26 cellular contexts compared by ENCODE assay signal in genomic region chr20:16684416-16684815, GRCh38.
"Had no signal": no experiment of that assay in that cellular context is flagged by ENCODE, and none has a peak within 500 bp of the region (broad histone marks: within the 10 kb centered on the region; RNA-seq: fewer than 3 reads in every experiment).

No MANE protein-coding gene starts in this region.

- H3K9me3 ChIP-seq: stomach, suprapubic skin, testis, thoracic aorta, thyroid gland, tibial artery, tibial nerve, transverse colon, upper lobe of left lung, upper lobe of right lung, uterus, vagina had no signal

- DNase-seq: stimulated activated CD4-positive, alpha-beta T cell treated with anti-CD3 and anti-CD28 coated beads, Interleukin-2, amount 100 ng/mL, for 48 hours; stimulated activated CD4-positive, alpha-beta T cell treated with anti-CD3 and anti-CD28 coated beads, Interleukin-4, amount 100 ng/mL, for 1 hour; stimulated activated CD4-positive, alpha-beta T cell treated with anti-CD3 and anti-CD28 coated beads, Interleukin-4, amount 100 ng/mL, for 24 hours; stimulated activated CD4-positive, alpha-beta T cell treated with anti-CD3 and anti-CD28 coated beads, Interleukin-4, amount 100 ng/mL, for 4 hours; stimulated activated CD8-positive, alpha-beta memory T cell treated with anti-CD3 and anti-CD28 coated beads, Interleukin-4, amount 100 ng/mL, for 48 hours; stimulated activated naive B cell treated with anti-CD40 and anti-IgM and Interleukin-4, amounts not matched to agents 10 μg/mL and 1 μg/mL and 100 μg/mL, for 72 hours; stimulated activated naive CD4-positive, alpha-beta T cell; stimulated activated naive CD4-positive, alpha-beta T cell treated with Interleukin-2 at 50 U/mL for 16 hours; stimulated activated naive CD8-positive, alpha-beta T cell treated with anti-CD3 and anti-CD28 coated beads, Interleukin-15, amount 100 ng/mL, for 72 hours; stimulated activated naive CD8-positive, alpha-beta T cell treated with anti-CD3 and anti-CD28 coated beads, Interleukin-15, Interleukin-2, amounts not matched to agents 100 U/mL and 50 U/mL, for 24 hours; stomach; substantia nigra; testis; thyroid gland; tibial artery; transverse colon; trophoblast cell; upper lobe of left lung; upper lobe of right lung; uterus had no signal

- H3K4me3 ChIP-seq: stomach, suprapubic skin, testis, thoracic aorta, thyroid gland, tibial artery, tibial nerve, transverse colon, upper lobe of left lung, upper lobe of right lung, uterus, vagina had no signal

- H3K36me3 ChIP-seq: stomach, suprapubic skin, thoracic aorta, thyroid gland, tibial artery, tibial nerve, transverse colon, upper lobe of left lung, upper lobe of right lung, uterus, vagina had no signal

- H3K4me1 ChIP-seq: stomach, suprapubic skin, testis, thyroid gland, tibial artery, tibial nerve, transverse colon, upper lobe of left lung, upper lobe of right lung, uterus, vagina had no signal

- H3K27ac ChIP-seq: stomach, suprapubic skin, testis, thoracic aorta, thyroid gland, tibial artery, tibial nerve, transverse colon, upper lobe of left lung, upper lobe of right lung, uterus, vagina had no signal

- ATAC-seq: stimulated activated effector memory CD8-positive, alpha-beta T cell treated with anti-CD3 and anti-CD28 coated beads, Interleukin-12 subunit alpha, Interleukin-12 subunit beta, amount 100 ng/mL, for 72 hours; stimulated activated memory B cell treated with anti-CD40 and anti-IgM and Interleukin-4, amounts not matched to agents 10 μg/mL and 1 μg/mL and 100 μg/mL, for 72 hours; stimulated activated naive B cell treated with anti-CD40 and anti-IgM and Interleukin-4, amounts not matched to agents 10 μg/mL and 1 μg/mL and 100 μg/mL, for 72 hours; stimulated activated naive CD8-positive, alpha-beta T cell treated with anti-CD3 and anti-CD28 coated beads, Interleukin-15, amount 100 ng/mL, for 72 hours; stimulated activated naive CD8-positive, alpha-beta T cell treated with anti-CD3 and anti-CD28 coated beads, Interleukin-15, Interleukin-2, amounts not matched to agents 100 U/mL and 50 U/mL, for 24 hours; upper lobe of right lung had no signal

- H3K27me3 ChIP-seq: suprapubic skin, testis, thyroid gland, tibial artery, tibial nerve, transverse colon, upper lobe of left lung, upper lobe of right lung, uterus, vagina had no signal
